In genomic region chr9:123997665-123998277, GRCh38 we compare ENCODE assay signal across 9 cellular contexts. TPM values are rescaled to one million over a fixed set of nuclear protein-coding genes. Genes with fewer than 3 reads are reported as not detected.
A peak's percentile ranks its signal among the peaks of the same experiment; 100 is the strongest.
DNase-seq lines count a peak whose midpoint lies in the region; ATAC-seq and TF ChIP-seq lines count a peak whose summit lies in the region.
"Had no signal": no experiment of that assay in that cellular context is flagged by ENCODE, and none has a peak within 500 bp of the region (broad histone marks: within the 10 kb centered on the region; RNA-seq: fewer than 3 reads in every experiment).

No MANE protein-coding gene starts in this region.

- H3K27me3 Mint-ChIP-seq in T-helper 1 cell treated with Interleukin-12 subunit alpha and Interleukin-12 subunit beta and Interleukin-4 antibody, amounts not matched to agents 30 μg/mL and 1 μg/mL, for 36 hours (ENCODE audit: low read depth), result peaks cover 84% of the 10 kb centered on the region
- peaks cover 48 to 92% (median 76%) of the 10 kb centered on the region in 5 donors for H3K27me3 Mint-ChIP-seq in naive thymus-derived CD8-positive, alpha-beta T cell
- peaks cover 50% of the 10 kb centered on the region for H3K27me3 Mint-ChIP-seq in Caco-2 (ENCODE audit: insufficient read depth, unreplicated experiment)

- H3K4me3 ChIP-seq in adrenal gland, result no peak overlapping the region
- no peak overlapping the region for H3K4me3 ChIP-seq in Caco-2 (ENCODE audit: low read depth, low read length)

- POLR2A ChIA-PET in naive thymus-derived CD8-positive, alpha-beta T cell (lab: Charles Lee), result no interaction called here
- POLR2A ChIA-PET in Caco-2 (lab: Charles Lee), result no interaction called here

- peaks cover 32% of the 10 kb centered on the region for H3K4me1 Mint-ChIP-seq in T-helper 1 cell treated with Interleukin-12 subunit alpha and Interleukin-12 subunit beta and Interleukin-4 antibody, amounts not matched to agents 30 μg/mL and 1 μg/mL, for 36 hours (ENCODE audit: low read depth)
- H3K4me1 Mint-ChIP-seq in naive thymus-derived CD8-positive, alpha-beta T cell, result peaks cover 17 to 43% (median 34%) of the 10 kb centered on the region in 4 donors
- H3K4me1 Mint-ChIP-seq in Caco-2 (ENCODE audit: low read depth, unreplicated experiment), result peaks cover 5% of the 10 kb centered on the region

- CTCF ChIA-PET in Caco-2 (lab: Charles Lee), result no interaction called here

- H3K36me3 ChIP-seq in adrenal gland (replicated peaks in 1 of 2) (no peaks in the 10 kb centered on the region), Caco-2 (ENCODE audit: control insufficient read depth, insufficient read depth, low read length) (no peaks in the 10 kb centered on the region)

- peak; percentile 58 for ATAC-seq in HG03097 (IDR thresholded peaks at IDR 0.05; ENCODE audit: low FRiP score, unreplicated experiment)
- peak in 1 of 2 donors; percentile 39 for ATAC-seq in naive thymus-derived CD8-positive, alpha-beta T cell

- peaks cover 74% of the 10 kb centered on the region for H3K27me3 ChIP-seq in adrenal gland
- H3K27me3 ChIP-seq in Caco-2 (replicated peaks; ENCODE audit: control insufficient read depth, insufficient read depth, low read length), result peaks cover 11% of the 10 kb centered on the region

- 6 to 12% (median 9%) methylated on average over 10 to 15 of the region's 15 CpGs for WGBS in adrenal gland, 4 donors

- DNase-seq in T-helper 1 cell, result no peak
- peak; percentile 38 to 68 (median 49) for DNase-seq in adrenal gland
- DNase-seq in naive thymus-derived CD8-positive, alpha-beta T cell, result peak in 1 of 10 donors; percentile 23
- no peak for DNase-seq in NCI-H187 treated with DMSO at 0.1 percent for 48 hours (lab: John Stamatoyannopoulos, UW)
- no peak for DNase-seq in Caco-2
- DNase-seq in COLO829 (ENCODE audit: low spot score), result no peak

- peaks cover 3% of the 10 kb centered on the region for H3K36me3 Mint-ChIP-seq in T-helper 1 cell treated with Interleukin-12 subunit alpha and Interleukin-12 subunit beta and Interleukin-4 antibody, amounts not matched to agents 30 μg/mL and 1 μg/mL, for 36 hours (ENCODE audit: low read depth)
- peaks cover 0 to 10% (median 2%) of the 10 kb centered on the region in 3 donors for H3K36me3 Mint-ChIP-seq in naive thymus-derived CD8-positive, alpha-beta T cell
- H3K36me3 Mint-ChIP-seq in Caco-2 (ENCODE audit: insufficient read depth, unreplicated experiment), result no peaks in the 10 kb centered on the region

- intact Hi-C loops in adrenal gland (cut with DNase I), result no loop called here
- intact Hi-C loops in Caco-2 (cut with micrococcal nuclease; ENCODE audit: unreplicated experiment), result no loop called here

- no peaks in the 10 kb centered on the region for H3K9me3 Mint-ChIP-seq in T-helper 1 cell treated with Interleukin-12 subunit alpha and Interleukin-12 subunit beta and Interleukin-4 antibody, amounts not matched to agents 30 μg/mL and 1 μg/mL, for 36 hours
- H3K9me3 Mint-ChIP-seq in naive thymus-derived CD8-positive, alpha-beta T cell, result no peaks in the 10 kb centered on the region
- no peaks in the 10 kb centered on the region for H3K9me3 Mint-ChIP-seq in Caco-2 (ENCODE audit: unreplicated experiment)

- no peak for TF ChIP-seq CTCF in adrenal gland (IDR thresholded peaks at IDR 0.05)
- TF ChIP-seq CTCF in Caco-2 (IDR thresholded peaks at IDR 0.05; ENCODE audit: insufficient read depth in 1 of 2, low read depth in 1 of 2, low read length in 1 of 2, severe bottlenecking in 1 of 2, unreplicated experiment in 1 of 2), result no peak

- no peak overlapping the region for H3K27ac Mint-ChIP-seq in T-helper 1 cell treated with Interleukin-12 subunit alpha and Interleukin-12 subunit beta and Interleukin-4 antibody, amounts not matched to agents 30 μg/mL and 1 μg/mL, for 36 hours
- H3K27ac Mint-ChIP-seq in naive thymus-derived CD8-positive, alpha-beta T cell, result no peak overlapping the region
- H3K27ac Mint-ChIP-seq in Caco-2 (ENCODE audit: unreplicated experiment), result no peak overlapping the region

- H3K9me3 ChIP-seq in adrenal gland (replicated peaks in 1 of 3) (no peaks in the 10 kb centered on the region), Caco-2 (no peaks in the 10 kb centered on the region)

- H3K4me3 Mint-ChIP-seq in T-helper 1 cell treated with Interleukin-12 subunit alpha and Interleukin-12 subunit beta and Interleukin-4 antibody, amounts not matched to agents 30 μg/mL and 1 μg/mL, for 36 hours, result peak overlapping the region; percentile 30
- peak overlapping the region in 9 of 10 donors; percentile 85 to 96 (median 90) for H3K4me3 Mint-ChIP-seq in naive thymus-derived CD8-positive, alpha-beta T cell
- no peak overlapping the region for H3K4me3 Mint-ChIP-seq in Caco-2 (ENCODE audit: unreplicated experiment)

- no peak for TF ChIP-seq POLR2A in adrenal gland (IDR thresholded peaks at IDR 0.05)

- H3K4me1 ChIP-seq in adrenal gland (replicated peaks in 1 of 2) (peaks cover 0 to 5% of the 10 kb centered on the region in 2 donors), Caco-2 (0 out of 2 replicates have a peak, but pooled peaks cover 6% of the 10 kb centered on the region)

- no peak overlapping the region for H3K27ac ChIP-seq in adrenal gland

- no TSS peak for BruUV-seq in Caco-2 (replicated peaks; lab: Mats Ljungman, UMichigan)

RNA-seq across cellular contexts. Expression of gene LHX2, which starts 13.8 kb away (rescaled TPM):
- total RNA-seq in adrenal gland, result under 1 TPM in 1 of 8 donors, not detected in 7; 0.37 TPM
- polyA plus RNA-seq in adrenal gland, result under 1 TPM in 1 of 3 donors, not detected in 2; 0.24 TPM
- not detected for total RNA-seq in naive thymus-derived CD8-positive, alpha-beta T cell
- not detected for polyA plus RNA-seq in naive thymus-derived CD8-positive, alpha-beta T cell
- 2.6 and 4.0 TPM in 2 replicates for total RNA-seq in Caco-2 (2022)
- polyA plus RNA-seq: AG04450 had no signal

Comparison
In these comparisons a context has a peak if more than half of its experiments do, and no peak if none do; other contexts are left out.
1. DNase-seq: peak in adrenal gland (7 of 7); none in T-helper 1 cell (0 of 5), NCI-H187 treated with DMSO at 0.1 percent for 48 hours (single experiment), Caco-2 (0 of 2) and COLO829 (single experiment).